14 cellular contexts compared by ENCODE assay signal in genomic region chr2:54599326-54599710, GRCh38.
DNase-seq lines count a peak whose midpoint lies in the region; ATAC-seq and FAIRE-seq lines count a peak whose summit lies in the region.
"Had no signal": no experiment of that assay in that cellular context is flagged by ENCODE, and none has a peak within 500 bp of the region (broad histone marks: within the 10 kb centered on the region; RNA-seq: fewer than 3 reads in every experiment).

No MANE protein-coding gene starts in this region.

- peaks cover 92% of the 10 kb centered on the region for H3K4me1 Mint-ChIP-seq in activated naive CD8-positive, alpha-beta T cell treated with anti-CD3 and anti-CD28 coated beads for 36 hours

- no peak overlapping the region for H3K4me3 Mint-ChIP-seq in activated naive CD8-positive, alpha-beta T cell treated with anti-CD3 and anti-CD28 coated beads for 36 hours
- H3K4me3 Mint-ChIP-seq: activated T-cell treated with anti-CD3 and anti-CD28 coated beads, Interleukin-2, amount 50 U/mL, for 4 hours; HFFc6 had no signal

- H3K27ac Mint-ChIP-seq in activated naive CD8-positive, alpha-beta T cell treated with anti-CD3 and anti-CD28 coated beads for 36 hours: peak overlapping the region; percentile 98

- H3K27me3 Mint-ChIP-seq in activated naive CD8-positive, alpha-beta T cell treated with anti-CD3 and anti-CD28 coated beads for 36 hours: no peaks in the 10 kb centered on the region

- peaks cover 29% of the 10 kb centered on the region for H3K36me3 ChIP-seq in KOPT-K1 (ENCODE audit: insufficient read depth, low read length)
- H3K36me3 ChIP-seq in small intestine (ENCODE audit: control insufficient read depth in 2 of 2, insufficient read depth in 2 of 2, low read length in 2 of 2): no peaks in the 10 kb centered on the region

- peaks cover 33 to 34% of the 10 kb centered on the region in 2 donors for H3K4me1 ChIP-seq in small intestine (ENCODE audit: control insufficient read depth in 2 of 2, insufficient read depth in 1 of 2, low read depth in 1 of 2, low read length in 1 of 2)

- no peaks in the 10 kb centered on the region for H3K9me3 Mint-ChIP-seq in activated naive CD8-positive, alpha-beta T cell treated with anti-CD3 and anti-CD28 coated beads for 36 hours
- H3K9me3 Mint-ChIP-seq: activated T-cell treated with anti-CD3 and anti-CD28 coated beads, Interleukin-2, amount 50 U/mL, for 4 hours; HFFc6 had no signal

- 56 to 81% (median 66%) methylated on average over 5 of the region's 5 CpGs for WGBS in small intestine, 3 donors

- no peak for FAIRE-seq in small intestine (lab: Jason Lieb, UNC)

- DNase-seq in activated naive CD8-positive, alpha-beta T cell treated with anti-CD3 and anti-CD28 coated beads for 36 hours: no peak
- DNase-seq in kidney tubule cell (ENCODE audit: low spot score): peak; percentile 47
- DNase-seq in small intestine: peak; percentile 74
- no peak for DNase-seq in DMS153 (lab: John Stamatoyannopoulos, UW)
- no peak for DNase-seq in occipital lobe (lab: John Stamatoyannopoulos, UW)
- DNase-seq: activated T-cell treated with anti-CD3 and anti-CD28 coated beads, Interleukin-2, amount 50 U/mL, for 4 hours; HFFc6; mesendoderm; NCI-H2171 treated with DMSO at 0.1 percent for 48 hours; stimulated activated CD4-positive, alpha-beta T cell treated with anti-CD3 and anti-CD28 coated beads, Interleukin-12 subunit alpha, Interleukin-12 subunit beta, amount 100 ng/mL, for 4 hours; stimulated activated CD8-positive, alpha-beta memory T cell treated with anti-CD3 and anti-CD28 coated beads, Interleukin-4, amount 100 ng/mL, for 48 hours had no signal

- peaks cover 42% of the 10 kb centered on the region for H3K36me3 Mint-ChIP-seq in activated naive CD8-positive, alpha-beta T cell treated with anti-CD3 and anti-CD28 coated beads for 36 hours

- H3K9me3 ChIP-seq in KOPT-K1 (ENCODE audit: insufficient read depth, low read length, poor library complexity, severe bottlenecking) (no peaks in the 10 kb centered on the region), small intestine (ENCODE audit: control insufficient read depth, low read depth) (no peaks in the 10 kb centered on the region)

- H3K27me3 ChIP-seq in small intestine (ENCODE audit: control insufficient read depth in 2 of 2, insufficient read depth in 2 of 2, low read length in 2 of 2): no peaks in the 10 kb centered on the region

- ATAC-seq in GM21515 (IDR thresholded peaks at IDR 0.05; ENCODE audit: unreplicated experiment) (no peak), HG02571 (IDR thresholded peaks at IDR 0.05; ENCODE audit: unreplicated experiment) (no peak)
- ATAC-seq: activated T-cell treated with anti-CD3 and anti-CD28 coated beads, Interleukin-2, amount 50 U/mL, for 4 hours had no signal

- H3K27ac ChIP-seq in KOPT-K1 (ENCODE audit: low read depth, low read length, poor library complexity, severe bottlenecking) (peak overlapping the region; percentile 84), small intestine (ENCODE audit: low read depth in 1 of 2, low read length in 1 of 2) (peak overlapping the region; percentile 34 to 38)

- H3K4me3 ChIP-seq in small intestine (ENCODE audit: low read depth in 1 of 2, low read length in 2 of 2): no peak overlapping the region

Comparison
In these comparisons a context has a peak if more than half of its experiments do, and no peak if none do; other contexts are left out.
1. DNase-seq: peak in kidney tubule cell (single experiment) and small intestine (single experiment); none in activated naive CD8-positive, alpha-beta T cell treated with anti-CD3 and anti-CD28 coated beads for 36 hours (single experiment), DMS153 (single experiment) and occipital lobe (single experiment).